ENCODE assay signal across 1 cellular context in the genomic region with DNA sequence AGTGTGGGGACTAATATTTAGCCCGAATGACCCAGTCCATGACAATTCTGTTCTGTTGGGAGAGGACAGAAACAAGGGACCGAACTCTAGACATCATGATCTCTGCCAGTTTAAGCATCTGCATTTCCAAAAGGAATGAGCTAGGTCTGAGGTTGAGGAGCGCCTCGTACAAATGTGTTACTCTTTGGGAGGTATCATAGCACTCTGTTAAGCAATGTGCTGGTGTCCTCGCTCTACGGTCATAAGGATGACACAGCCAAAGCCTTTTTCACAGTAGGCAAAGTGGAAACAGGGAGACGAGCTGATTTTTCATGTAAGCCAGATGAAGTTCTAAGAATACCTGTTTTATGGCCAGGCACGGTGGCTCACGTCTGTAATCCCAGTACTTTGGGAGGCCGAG.
TF ChIP-seq lines count a peak whose summit lies in the region.

No MANE protein-coding gene starts in this region.

TF ChIP-seq in IMR-90, 13 proteins besides CTCF, POLR2A, EP300 and RAD21 (continued from another document):
- TF ChIP-seq, protein P1, sequence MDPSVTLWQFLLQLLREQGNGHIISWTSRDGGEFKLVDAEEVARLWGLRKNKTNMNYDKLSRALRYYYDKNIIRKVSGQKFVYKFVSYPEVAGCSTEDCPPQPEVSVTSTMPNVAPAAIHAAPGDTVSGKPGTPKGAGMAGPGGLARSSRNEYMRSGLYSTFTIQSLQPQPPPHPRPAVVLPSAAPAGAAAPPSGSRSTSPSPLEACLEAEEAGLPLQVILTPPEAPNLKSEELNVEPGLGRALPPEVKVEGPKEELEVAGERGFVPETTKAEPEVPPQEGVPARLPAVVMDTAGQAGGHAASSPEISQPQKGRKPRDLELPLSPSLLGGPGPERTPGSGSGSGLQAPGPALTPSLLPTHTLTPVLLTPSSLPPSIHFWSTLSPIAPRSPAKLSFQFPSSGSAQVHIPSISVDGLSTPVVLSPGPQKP (IDR thresholded peaks at IDR 0.05; ENCODE audit: borderline replicate concordance, low read depth, low read length) = no peak
- no peak for TF ChIP-seq CEBPB (IDR thresholded peaks at IDR 0.05; ENCODE audit: low read depth, low read length)
- TF ChIP-seq MXI1 (IDR thresholded peaks at IDR 0.05; ENCODE audit: borderline replicate concordance, low read depth, low read length) = no peak
- TF ChIP-seq RFX5 (IDR thresholded peaks at IDR 0.05; ENCODE audit: low read depth, low read length) = no peak
- TF ChIP-seq SMC3 (IDR thresholded peaks at IDR 0.05; ENCODE audit: low read depth, low read length) = no peak
- no peak for TF ChIP-seq MAFK (IDR thresholded peaks at IDR 0.05; ENCODE audit: low read depth, low read length)
- TF ChIP-seq CHD1 (IDR thresholded peaks at IDR 0.05; ENCODE audit: low read depth, low read length) = no peak
- TF ChIP-seq BHLHE40 (IDR thresholded peaks at IDR 0.05; ENCODE audit: low read depth, low read length) = no peak
- no peak for TF ChIP-seq USF2 (IDR thresholded peaks at IDR 0.05; ENCODE audit: low read depth, low read length)
- TF ChIP-seq RCOR1 (IDR thresholded peaks at IDR 0.05; ENCODE audit: insufficient replicate concordance, low read length) = no peak
